In genomic region chr11:65860278-65861164, GRCh38 we compare ENCODE assay signal across 8 cellular contexts. TPM values are rescaled to one million over a fixed set of nuclear protein-coding genes. Genes with fewer than 3 reads are reported as not detected.
DNase-seq lines count a peak whose midpoint lies in the region; ATAC-seq and TF ChIP-seq lines count a peak whose summit lies in the region.

TSS of gene MUS81 (plus strand) at chr11:65860433. CDS start at chr11:65860754, 321 bp downstream.

- peak within 1 kb of the TSS; percentile 92 to 100 for H3K27ac ChIP-seq in coronary artery

- H3K27me3 Mint-ChIP-seq in activated CD4-positive, alpha-beta T cell treated with anti-CD3 and anti-CD28 coated beads, Interleukin-2, amount 10 ng/mL, durations not matched to agents 7 days and 5 days: no peaks in the 10 kb centered on the region

- peaks cover 47% of the 10 kb centered on the region for H3K36me3 Mint-ChIP-seq in activated CD4-positive, alpha-beta T cell treated with anti-CD3 and anti-CD28 coated beads, Interleukin-2, amount 10 ng/mL, durations not matched to agents 7 days and 5 days (ENCODE audit: low read depth)

- H3K27ac Mint-ChIP-seq in activated CD4-positive, alpha-beta T cell treated with anti-CD3 and anti-CD28 coated beads, Interleukin-2, amount 10 ng/mL, durations not matched to agents 7 days and 5 days: peak within 1 kb of the TSS; percentile 99

- CTCF ChIA-PET in activated CD4-positive, alpha-beta T cell treated with anti-CD3 and anti-CD28 coated beads, Interleukin-2, amount 10 ng/mL, durations not matched to agents 7 days and 5 days (lab: Charles Lee): interaction anchor here (0.6 to 25.8 kb wide), 49 partner anchors 10 to 295 kb away, joined by 3 to 590 read pairs (median 4); partner anchors contain the start of genes AP5B1, BANF1, CCDC85B and CTSW

- H3K4me1 Mint-ChIP-seq in activated CD4-positive, alpha-beta T cell treated with anti-CD3 and anti-CD28 coated beads, Interleukin-2, amount 10 ng/mL, durations not matched to agents 7 days and 5 days: peaks cover 45% of the 10 kb centered on the region

- H3K4me3 Mint-ChIP-seq in activated CD4-positive, alpha-beta T cell treated with anti-CD3 and anti-CD28 coated beads, Interleukin-2, amount 10 ng/mL, durations not matched to agents 7 days and 5 days: peak within 1 kb of the TSS; percentile 97

- TF ChIP-seq CTCF in GM12875 (IDR thresholded peaks at IDR 0.05; ENCODE audit: borderline replicate concordance, insufficient read depth, low read depth, low read length) (peak; percentile 87), coronary artery (IDR thresholded peaks at IDR 0.05) (peak; percentile 46)

- POLR2A ChIA-PET in activated CD4-positive, alpha-beta T cell treated with anti-CD3 and anti-CD28 coated beads, Interleukin-2, amount 10 ng/mL, durations not matched to agents 7 days and 5 days (lab: Charles Lee): interaction anchor here (0.6 to 1.6 kb wide), 5 partner anchors 9 to 181 kb away, joined by 3 to 9 read pairs (median 3); partner anchors contain the start of genes CCDC85B, FIBP and SNX32

- H3K4me3 ChIP-seq in GM12875 (ENCODE audit: low read depth, low read length) (peak within 1 kb of the TSS; percentile 93), coronary artery (peak within 1 kb of the TSS; percentile 98)

- peak; percentile 23 for ATAC-seq in HG03378 (IDR thresholded peaks at IDR 0.05; ENCODE audit: unreplicated experiment)
- ATAC-seq in GM21423 (IDR thresholded peaks at IDR 0.05; ENCODE audit: unreplicated experiment): no peak

- no peaks in the 10 kb centered on the region for H3K9me3 Mint-ChIP-seq in activated CD4-positive, alpha-beta T cell treated with anti-CD3 and anti-CD28 coated beads, Interleukin-2, amount 10 ng/mL, durations not matched to agents 7 days and 5 days

- DNase-seq in NCI-H748 (lab: John Stamatoyannopoulos, UW; ENCODE audit: unreplicated experiment) (peak; percentile 98), coronary artery (ENCODE audit: low spot score) (peak; percentile 99), left kidney (ENCODE audit: low read depth, low spot score) (peak; percentile 99)
- peak; percentile 96 for DNase-seq in activated CD4-positive, alpha-beta T cell treated with anti-CD3 and anti-CD28 coated beads, Interleukin-2, amount 10 ng/mL, durations not matched to agents 7 days and 5 days
- DNase-seq in stimulated activated CD4-positive, alpha-beta T cell treated with anti-CD3 and anti-CD28 coated beads, Interleukin-1b, Interleukin-23, amount 100 ng/mL, for 48 hours: peak; percentile 95

RNA-seq across cellular contexts. Expression of gene MUS81, which starts in this region (rescaled TPM):
- 100 to 1,000 TPM in 1 of 2 experiments, 10 to 100 TPM in 1; 96.6 to 108 TPM for total RNA-seq in activated CD4-positive, alpha-beta T cell treated with anti-CD3 and anti-CD28 coated beads, Interleukin-2, amount 10 ng/mL, durations not matched to agents 7 days and 5 days
